ENCODE assay signal across 10 cellular contexts in the genomic region with DNA sequence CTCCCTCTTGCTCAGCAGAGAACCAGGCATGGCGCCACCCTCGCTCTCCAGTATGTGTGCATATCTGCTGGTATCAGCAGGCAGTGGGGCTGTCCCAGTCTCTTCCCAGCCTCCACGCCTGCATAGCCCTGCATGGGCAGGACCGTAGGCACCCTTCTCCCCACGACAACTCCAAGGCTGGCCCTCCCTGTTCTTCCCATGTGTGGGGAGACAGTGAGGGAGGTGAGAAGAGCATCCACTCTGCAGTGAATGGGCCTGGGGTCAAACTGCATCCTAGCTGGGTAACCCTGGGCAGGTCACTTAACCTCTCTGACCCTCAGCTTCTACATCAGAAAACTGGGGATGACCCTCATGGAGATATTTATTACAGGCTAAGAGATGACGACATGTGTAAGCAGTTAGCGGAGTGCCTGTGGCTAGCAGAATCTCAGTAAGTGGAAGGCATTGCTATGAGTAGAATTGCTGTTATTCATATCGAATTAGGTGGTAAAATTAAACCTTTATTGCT. TPM values are rescaled to one million over a fixed set of nuclear protein-coding genes. Genes with fewer than 3 reads are reported as not detected.
DNase-seq lines count a peak whose midpoint lies in the region; ATAC-seq and TF ChIP-seq lines count a peak whose summit lies in the region.
"Had no signal": no experiment of that assay in that cellular context is flagged by ENCODE, and none has a peak within 500 bp of the region (broad histone marks: within the 10 kb centered on the region; RNA-seq: fewer than 3 reads in every experiment).

No MANE protein-coding gene starts in this region.

- DNase-seq in chondrocyte (ENCODE audit: low spot score) (no peak), stomach (no peak), NCI-H1436 (lab: John Stamatoyannopoulos, UW) (no peak), DMS79 treated with DMSO at 0.1 percent for 48 hours (lab: John Stamatoyannopoulos, UW) (no peak)
- DNase-seq in activated naive CD4-positive, alpha-beta T cell treated with Interleukin-2 at 50 U/mL for 16 hours, result no peak
- no peak for DNase-seq in stimulated activated CD8-positive, alpha-beta memory T cell treated with anti-CD3 and anti-CD28 coated beads, Interleukin-4, amount 100 ng/mL, for 48 hours
- DNase-seq: NCI-H187 treated with DMSO at 0.1 percent for 48 hours, occipital lobe had no signal

- H3K4me3 ChIP-seq in stomach, result no peak overlapping the region

- peaks cover 0 to 3% (median 0%) of the 10 kb centered on the region in 4 donors for H3K9me3 ChIP-seq in stomach

- peaks cover 2% of the 10 kb centered on the region for H3K36me3 Mint-ChIP-seq in chondrocyte (ENCODE audit: low read depth)

- H3K36me3 ChIP-seq in stomach, result no peaks in the 10 kb centered on the region

- TF ChIP-seq CTCF in chondrocyte (IDR thresholded peaks at IDR 0.05), result no peak
- no peak for TF ChIP-seq CTCF in stomach (IDR thresholded peaks at IDR 0.05)

- WGBS in stomach, 5 donors, result 36 to 60% (median 41%) methylated on average over 8 of the region's 8 CpGs

- H3K4me1 ChIP-seq in stomach, result peaks cover 30 to 44% (median 36%) of the 10 kb centered on the region in 4 donors

- no peak overlapping the region for H3K4me3 Mint-ChIP-seq in chondrocyte (ENCODE audit: unreplicated experiment)

- intact Hi-C loops in stomach (cut with DNase I; ENCODE audit: low total_unique reads), result no loop called here

- peaks cover 72% of the 10 kb centered on the region for H3K4me1 Mint-ChIP-seq in chondrocyte (ENCODE audit: low read depth)

- peak overlapping the region; percentile 94 for H3K27ac Mint-ChIP-seq in chondrocyte (ENCODE audit: unreplicated experiment)

- no peak for TF ChIP-seq EP300 in stomach (IDR thresholded peaks at IDR 0.05)

- peaks cover 8% of the 10 kb centered on the region for H3K9me3 Mint-ChIP-seq in chondrocyte (ENCODE audit: low read depth)

- peak overlapping the region; percentile 64 to 83 (median 73) for H3K27ac ChIP-seq in stomach

- no peaks in the 10 kb centered on the region for H3K27me3 ChIP-seq in stomach

- no peak for TF ChIP-seq POLR2A in stomach (IDR thresholded peaks at IDR 0.05)

- ATAC-seq in GM19395 (IDR thresholded peaks at IDR 0.05; ENCODE audit: unreplicated experiment), result peak; percentile 59
- ATAC-seq in HG03103 (IDR thresholded peaks at IDR 0.05; ENCODE audit: low read depth, unreplicated experiment), result peak; percentile 34

- H3K27me3 Mint-ChIP-seq in chondrocyte (ENCODE audit: low read depth), result no peaks in the 10 kb centered on the region

RNA-seq across cellular contexts. Expression of a gene that starts 13.3 kb away (rescaled TPM):
- total RNA-seq in chondrocyte (0.31 TPM in 1 of 3 replicates, not detected in the others), stomach (1 to 10 TPM in 2 of 5 donors, under 1 TPM in 1, not detected in 2; 0.43 to 1.8 (median 1.4) TPM)
- polyA plus RNA-seq in stomach, result 1 to 10 TPM in 1 of 3 donors, under 1 TPM in 2; 0.35 to 6.3 (median 0.56) TPM
